Comparison of ENCODE assay signal across 19 cellular contexts in the genomic region with DNA sequence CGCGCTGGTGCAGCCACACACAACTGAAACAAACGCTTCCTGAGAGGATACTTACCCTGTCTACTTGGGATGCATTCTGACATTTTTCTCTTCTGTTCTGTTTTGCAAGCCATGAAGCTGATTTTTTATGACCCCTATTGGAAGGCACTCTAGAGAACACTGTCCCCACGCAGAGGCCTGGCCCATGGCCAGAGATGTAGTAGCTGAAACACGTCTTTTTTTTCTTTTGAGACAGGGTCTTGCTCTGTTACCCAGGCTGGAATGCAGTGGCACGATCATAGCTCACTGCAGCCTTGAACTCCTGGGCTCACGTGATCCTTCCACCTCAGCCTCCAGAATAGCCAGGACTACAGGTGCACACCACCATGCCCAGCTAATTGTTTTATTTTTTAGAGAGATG. TPM values are rescaled to one million over a fixed set of nuclear protein-coding genes. Genes with fewer than 3 reads are reported as not detected.
"Had no signal": no experiment of that assay in that cellular context is flagged by ENCODE, and none has a peak within 500 bp of the region (broad histone marks: within the 10 kb centered on the region; RNA-seq: fewer than 3 reads in every experiment).

No MANE protein-coding gene starts in this region.

- H3K9me3 ChIP-seq: esophagus muscularis mucosa, gastrocnemius medialis, heart right ventricle, pancreas, psoas muscle, upper lobe of left lung, vagina had no signal

- H3K4me1 ChIP-seq: gastrocnemius medialis, pancreas, psoas muscle, vagina had no signal

- H3K36me3 ChIP-seq: gastrocnemius medialis, heart right ventricle, pancreas, upper lobe of left lung, vagina had no signal

- H3K27ac ChIP-seq: epithelial cell of prostate, esophagus muscularis mucosa, gastrocnemius medialis, heart right ventricle, pancreas, psoas muscle, upper lobe of left lung, vagina had no signal

- H3K27me3 ChIP-seq: esophagus muscularis mucosa, gastrocnemius medialis, heart right ventricle, pancreas, upper lobe of left lung, vagina had no signal

- DNase-seq: effector memory CD8-positive, alpha-beta T cell; gastrocnemius medialis; heart right ventricle; hypothalamus; mesenchymal stem cell; midbrain; occipital lobe; retina; small intestine; stimulated activated CD4-positive, alpha-beta T cell treated with anti-CD3 and anti-CD28 coated beads, Interleukin-2, amount 100 ng/mL, for 48 hours; stimulated activated naive CD4-positive, alpha-beta T cell treated with Interleukin-2 at 50 U/mL for 16 hours had no signal

- H3K4me3 ChIP-seq: esophagus muscularis mucosa, gastrocnemius medialis, heart right ventricle, lung, pancreas, psoas muscle, upper lobe of left lung, vagina had no signal

RNA-seq across cellular contexts. Expression of gene VWA2, which starts 47.9 kb away (rescaled TPM):
- total RNA-seq: natural killer cell treated with Interleukin-12 subunit alpha and Interleukin-12 subunit beta and Interleukin-15 and Interleukin-18, amount 100 ng/mL, for 72 hours; psoas muscle had no signal
- polyA plus RNA-seq: psoas muscle had no signal
